28 cellular contexts compared by ENCODE assay signal in genomic region chr10:21556527-21556926, GRCh38.
"Had no signal": no experiment of that assay in that cellular context is flagged by ENCODE, and none has a peak within 500 bp of the region (broad histone marks: within the 10 kb centered on the region; RNA-seq: fewer than 3 reads in every experiment).

No MANE protein-coding gene starts in this region.

- ATAC-seq: activated CD4-positive, alpha-beta T cell treated with anti-CD3 and anti-CD28 coated beads for 36 hours; activated CD8-positive, alpha-beta memory T cell treated with anti-CD3 and anti-CD28 coated beads, Interleukin-2, amount 10 ng/mL, durations not matched to agents 7 days and 5 days; activated T-helper 17 cell treated with anti-CD3 and anti-CD28 coated beads, Interleukin-2, amount 50 U/mL, for 72 hours; Panc1; Right ventricle myocardium inferior; T-cell had no signal

- H3K27me3 Mint-ChIP-seq: activated CD4-positive, alpha-beta T cell treated with anti-CD3 and anti-CD28 coated beads for 36 hours; activated CD8-positive, alpha-beta memory T cell treated with anti-CD3 and anti-CD28 coated beads, Interleukin-2, amount 10 ng/mL, durations not matched to agents 7 days and 5 days; activated naive CD4-positive, alpha-beta T cell treated with anti-CD3 and anti-CD28 coated beads, Interleukin-2, amount 10 ng/mL, durations not matched to agents 7 days and 5 days; activated naive CD8-positive, alpha-beta T cell treated with anti-CD3 and anti-CD28 coated beads for 36 hours; activated T-helper 17 cell treated with anti-CD3 and anti-CD28 coated beads, Interleukin-2, amount 50 U/mL, for 72 hours; T-cell had no signal

- H3K9me3 Mint-ChIP-seq: activated naive CD4-positive, alpha-beta T cell treated with anti-CD3 and anti-CD28 coated beads, Interleukin-2, amount 10 ng/mL, durations not matched to agents 7 days and 5 days; activated naive CD8-positive, alpha-beta T cell treated with anti-CD3 and anti-CD28 coated beads for 36 hours; activated T-helper 17 cell treated with anti-CD3 and anti-CD28 coated beads, Interleukin-2, amount 50 U/mL, for 72 hours; T-cell had no signal

- H3K27ac ChIP-seq: SK-N-MC had no signal

- H3K4me3 Mint-ChIP-seq: activated CD4-positive, alpha-beta T cell treated with anti-CD3 and anti-CD28 coated beads for 36 hours; activated CD8-positive, alpha-beta memory T cell treated with anti-CD3 and anti-CD28 coated beads, Interleukin-2, amount 10 ng/mL, durations not matched to agents 7 days and 5 days; activated naive CD4-positive, alpha-beta T cell treated with anti-CD3 and anti-CD28 coated beads, Interleukin-2, amount 10 ng/mL, durations not matched to agents 7 days and 5 days; activated naive CD8-positive, alpha-beta T cell treated with anti-CD3 and anti-CD28 coated beads for 36 hours; activated T-helper 17 cell treated with anti-CD3 and anti-CD28 coated beads, Interleukin-2, amount 50 U/mL, for 72 hours; T-cell had no signal

- H3K4me3 ChIP-seq: SK-N-MC had no signal

- H3K27ac Mint-ChIP-seq: activated CD4-positive, alpha-beta T cell treated with anti-CD3 and anti-CD28 coated beads for 36 hours; activated CD8-positive, alpha-beta memory T cell treated with anti-CD3 and anti-CD28 coated beads, Interleukin-2, amount 10 ng/mL, durations not matched to agents 7 days and 5 days; activated naive CD4-positive, alpha-beta T cell treated with anti-CD3 and anti-CD28 coated beads, Interleukin-2, amount 10 ng/mL, durations not matched to agents 7 days and 5 days; activated naive CD8-positive, alpha-beta T cell treated with anti-CD3 and anti-CD28 coated beads for 36 hours; activated T-helper 17 cell treated with anti-CD3 and anti-CD28 coated beads, Interleukin-2, amount 50 U/mL, for 72 hours had no signal

- DNase-seq: activated CD4-positive, alpha-beta T cell treated with anti-CD3 and anti-CD28 coated beads for 36 hours; activated CD4-positive, alpha-beta T cell treated with anti-CD3 and anti-CD28 coated beads, Interleukin-2, amount 50 U/mL, for 48 hours; activated CD4-positive, CD25-positive, alpha-beta regulatory T cell; activated CD8-positive, alpha-beta memory T cell treated with anti-CD3 and anti-CD28 coated beads, Interleukin-2, amount 10 ng/mL, durations not matched to agents 7 days and 5 days; activated gamma-delta T cell treated with Interleukin-2 at 50 U/mL for 16 hours; activated naive CD4-positive, alpha-beta T cell treated with anti-CD3 and anti-CD28 coated beads, Interleukin-2, amount 10 ng/mL, durations not matched to agents 7 days and 5 days; activated naive CD8-positive, alpha-beta T cell treated with anti-CD3 and anti-CD28 coated beads for 36 hours; activated T-cell treated with anti-CD3 and anti-CD28 coated beads, Interleukin-2, amount 50 U/mL, for 48 hours; cerebellar nuclear complex; Kasumi-1; KBM-7; NCI-H1048; NCI-H1417; NCI-H2029; NCI-H2107; NCI-H345; NCI-H510A; NCI-H69; NK-92 treated with Interleukin-12 subunit alpha and Interleukin-12 subunit beta, amount 100 ng/mL, for 24 hours; OCI-M1; RPMI8226; T-cell; T-helper 2 cell; T1000 had no signal
